In the genomic region with DNA sequence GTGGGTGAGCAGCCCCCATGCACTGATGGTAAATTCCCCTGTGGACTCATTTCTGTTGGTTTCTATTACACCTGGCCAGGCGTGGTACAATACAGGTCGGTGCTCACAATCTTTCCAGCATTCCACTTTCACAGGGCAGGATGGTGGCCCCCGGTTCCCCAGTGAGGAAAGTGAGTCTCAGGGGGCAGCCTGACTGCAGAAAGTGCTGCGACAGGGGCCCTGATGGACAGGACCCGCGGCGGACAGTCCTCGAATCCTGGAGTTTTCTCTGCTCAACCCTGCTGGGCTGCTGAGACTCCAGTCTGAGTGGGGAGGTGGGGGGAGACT, we compare ENCODE assay signal across 23 cellular contexts. TPM values are rescaled to one million over a fixed set of nuclear protein-coding genes. Genes with fewer than 3 reads are reported as not detected.
DNase-seq lines count a peak whose midpoint lies in the region; ATAC-seq lines count a peak whose summit lies in the region.
"Had no signal": no experiment of that assay in that cellular context is flagged by ENCODE, and none has a peak within 500 bp of the region (broad histone marks: within the 10 kb centered on the region; RNA-seq: fewer than 3 reads in every experiment).

No MANE protein-coding gene starts in this region.

- in situ Hi-C loops in HAP-1 (cut with MboI; ENCODE audit: low sequenced_read_pairs), result no loop called here

- H3K36me3 Mint-ChIP-seq in activated naive CD8-positive, alpha-beta T cell, result no peaks in the 10 kb centered on the region
- H3K36me3 Mint-ChIP-seq in activated naive CD8-positive, alpha-beta T cell treated with anti-CD3 and anti-CD28 coated beads, Interleukin-2, amount 50 U/mL, for 24 hours (ENCODE audit: low read depth), result peaks cover 3% of the 10 kb centered on the region
- peaks cover 8% of the 10 kb centered on the region for H3K36me3 Mint-ChIP-seq in T-helper 17 cell (ENCODE audit: low read depth)
- peaks cover 0 to 12% (median 0%) of the 10 kb centered on the region in 3 donors for H3K36me3 Mint-ChIP-seq in naive thymus-derived CD8-positive, alpha-beta T cell
- H3K36me3 Mint-ChIP-seq: mesothelial cell of epicardium had no signal

- POLR2A ChIA-PET in naive thymus-derived CD8-positive, alpha-beta T cell (lab: Charles Lee), result interaction anchor here (0.6 to 21.0 kb wide), 10 partner anchors 1 to 79 kb away, joined by 3 to 863 read pairs (median 56); partner anchors contain the start of genes BET1L, IFITM1, IFITM2 and IFITM5

- H3K9me3 ChIP-seq in T-helper 17 cell (ENCODE audit: control insufficient read depth, low read length, poor library complexity, severe bottlenecking), result no peaks in the 10 kb centered on the region
- H3K9me3 ChIP-seq in HAP-1, result no peaks in the 10 kb centered on the region
- H3K9me3 ChIP-seq: breast epithelium, right atrium auricular region, SJCRH30, stomach had no signal

- H3K27ac Mint-ChIP-seq in activated naive CD8-positive, alpha-beta T cell, result peak overlapping the region; percentile 94
- H3K27ac Mint-ChIP-seq in activated naive CD8-positive, alpha-beta T cell treated with anti-CD3 and anti-CD28 coated beads, Interleukin-2, amount 50 U/mL, for 24 hours, result no peak overlapping the region
- peak overlapping the region; percentile 97 for H3K27ac Mint-ChIP-seq in T-helper 17 cell
- H3K27ac Mint-ChIP-seq in naive thymus-derived CD8-positive, alpha-beta T cell, result peak overlapping the region; percentile 51 to 99 (median 98)
- H3K27ac Mint-ChIP-seq: mesothelial cell of epicardium; T-helper 2 cell treated with Interferon-gamma antibody and Interleukin-4, amounts not matched to agents 5 μg/mL and 100 μg/mL, for 36 hours had no signal

- no peaks in the 10 kb centered on the region for H3K36me3 ChIP-seq in HAP-1 (replicated peaks)
- H3K36me3 ChIP-seq: breast epithelium, right atrium auricular region, SJCRH30 had no signal

- peaks cover 22% of the 10 kb centered on the region for H3K27me3 ChIP-seq in HAP-1 (ENCODE audit: low read depth)

- no peak for ATAC-seq in activated naive CD8-positive, alpha-beta T cell treated with anti-CD3 and anti-CD28 coated beads, Interleukin-2, amount 50 U/mL, for 24 hours
- ATAC-seq in T-helper 17 cell (no peak), GM21381 (IDR thresholded peaks at IDR 0.05; ENCODE audit: unreplicated experiment) (no peak), HG03045 (IDR thresholded peaks at IDR 0.05; ENCODE audit: unreplicated experiment) (no peak)
- ATAC-seq in naive thymus-derived CD8-positive, alpha-beta T cell, result no peak
- ATAC-seq: WTC11 had no signal

- no peak for DNase-seq in activated naive CD8-positive, alpha-beta T cell treated with anti-CD3 and anti-CD28 coated beads, Interleukin-2, amount 50 U/mL, for 24 hours
- DNase-seq in T-helper 17 cell, result no peak
- peak in 1 of 10 donors; percentile 13 for DNase-seq in naive thymus-derived CD8-positive, alpha-beta T cell
- DNase-seq in ureter (ENCODE audit: low spot score), result peak; percentile 41
- no peak for DNase-seq in HAP-1 (ENCODE audit: low spot score in 2 of 2)
- DNase-seq: COR-L47, dermis blood vessel endothelial cell, foreskin melanocyte, Karpas-422, NCI-H1105 treated with DMSO at 0.1 percent for 48 hours, NCI-H526, OCI-M1, SJCRH30, stomach had no signal

- no peak overlapping the region for H3K4me3 ChIP-seq in HAP-1
- H3K4me3 ChIP-seq: breast epithelium, right atrium auricular region, SJCRH30, stomach had no signal

- no peaks in the 10 kb centered on the region for H3K9me3 Mint-ChIP-seq in activated naive CD8-positive, alpha-beta T cell (ENCODE audit: low read depth)
- H3K9me3 Mint-ChIP-seq in activated naive CD8-positive, alpha-beta T cell treated with anti-CD3 and anti-CD28 coated beads, Interleukin-2, amount 50 U/mL, for 24 hours, result no peaks in the 10 kb centered on the region
- no peaks in the 10 kb centered on the region for H3K9me3 Mint-ChIP-seq in naive thymus-derived CD8-positive, alpha-beta T cell
- H3K9me3 Mint-ChIP-seq: mesothelial cell of epicardium; T-helper 2 cell treated with Interferon-gamma antibody and Interleukin-4, amounts not matched to agents 5 μg/mL and 100 μg/mL, for 36 hours; WTC11 had no signal

- no peaks in the 10 kb centered on the region for H3K27me3 Mint-ChIP-seq in activated naive CD8-positive, alpha-beta T cell
- peaks cover 29% of the 10 kb centered on the region for H3K27me3 Mint-ChIP-seq in activated naive CD8-positive, alpha-beta T cell treated with anti-CD3 and anti-CD28 coated beads, Interleukin-2, amount 50 U/mL, for 24 hours
- peaks cover 4% of the 10 kb centered on the region for H3K27me3 Mint-ChIP-seq in T-helper 17 cell
- H3K27me3 Mint-ChIP-seq in naive thymus-derived CD8-positive, alpha-beta T cell, result peaks cover 0 to 12% (median 0%) of the 10 kb centered on the region in 5 donors

- no peak overlapping the region for H3K4me3 Mint-ChIP-seq in activated naive CD8-positive, alpha-beta T cell
- no peak overlapping the region for H3K4me3 Mint-ChIP-seq in activated naive CD8-positive, alpha-beta T cell treated with anti-CD3 and anti-CD28 coated beads, Interleukin-2, amount 50 U/mL, for 24 hours
- H3K4me3 Mint-ChIP-seq in T-helper 17 cell, result no peak overlapping the region
- H3K4me3 Mint-ChIP-seq in naive thymus-derived CD8-positive, alpha-beta T cell, result peak overlapping the region in 6 of 10 donors; percentile 26 to 99 (median 47)
- H3K4me3 Mint-ChIP-seq: WTC11 had no signal

- H3K4me1 Mint-ChIP-seq in activated naive CD8-positive, alpha-beta T cell (ENCODE audit: low read depth), result peaks cover 59% of the 10 kb centered on the region
- H3K4me1 Mint-ChIP-seq in activated naive CD8-positive, alpha-beta T cell treated with anti-CD3 and anti-CD28 coated beads, Interleukin-2, amount 50 U/mL, for 24 hours, result peaks cover 60% of the 10 kb centered on the region
- peaks cover 40% of the 10 kb centered on the region for H3K4me1 Mint-ChIP-seq in T-helper 17 cell
- H3K4me1 Mint-ChIP-seq in naive thymus-derived CD8-positive, alpha-beta T cell, result peaks cover 35 to 75% (median 56%) of the 10 kb centered on the region in 4 donors

- H3K4me1 ChIP-seq in HAP-1, result peaks cover 12% of the 10 kb centered on the region

RNA-seq across cellular contexts. Expression of gene PGGHG, which starts 3.1 kb away (rescaled TPM):
- total RNA-seq in T-helper 17 cell, result 100 to 1,000 TPM; 317 to 350 TPM
- total RNA-seq in naive thymus-derived CD8-positive, alpha-beta T cell, result 100 to 1,000 TPM; 662 to 707 TPM
- polyA plus RNA-seq in naive thymus-derived CD8-positive, alpha-beta T cell, result 10 to 100 TPM in 2 of 3 donors, 1 to 10 TPM in 1; 8.1 to 14.9 (median 11.2) TPM
- 45.0 TPM for total RNA-seq in ureter

RNA-seq across cellular contexts. Expression of gene NLRP6, which starts 7.7 kb away (rescaled TPM):
- 1 to 10 TPM; 3.5 to 4.3 TPM for total RNA-seq in T-helper 17 cell
- total RNA-seq in naive thymus-derived CD8-positive, alpha-beta T cell, result 10 to 100 TPM; 28.6 to 32.0 TPM
- polyA plus RNA-seq in naive thymus-derived CD8-positive, alpha-beta T cell, result 10 to 100 TPM in 2 of 3 donors, 1 to 10 TPM in 1; 9.1 to 25.9 (median 19.1) TPM
- 0.36 TPM for total RNA-seq in ureter
- total RNA-seq: dermis blood vessel endothelial cell, HT1080, mesothelial cell of epicardium, SJCRH30 had no signal

RNA-seq across cellular contexts. Expression of gene IFITM5, which starts 13.5 kb away (rescaled TPM):
- total RNA-seq in T-helper 17 cell, result not detected
- total RNA-seq in naive thymus-derived CD8-positive, alpha-beta T cell, result not detected
- not detected for polyA plus RNA-seq in naive thymus-derived CD8-positive, alpha-beta T cell
- total RNA-seq in ureter, result not detected
- total RNA-seq: breast epithelium, dermis blood vessel endothelial cell, HT1080, mesothelial cell of epicardium, right atrium auricular region, SJCRH30, WTC11 had no signal
- polyA plus RNA-seq: stomach had no signal

RNA-seq across cellular contexts. Expression of gene IFITM2, which starts 21.8 kb away (rescaled TPM):
- total RNA-seq in T-helper 17 cell (100 to 1,000 TPM; 550 to 570 TPM), ureter (408 TPM)
- 100 to 1,000 TPM; 115 to 122 TPM for total RNA-seq in naive thymus-derived CD8-positive, alpha-beta T cell
- polyA plus RNA-seq in naive thymus-derived CD8-positive, alpha-beta T cell, result 1,000 to 10,000 TPM; 2,345 to 2,732 (median 2,362) TPM

RNA-seq across cellular contexts. Expression of gene IFITM1, which starts 28.0 kb away (rescaled TPM):
- 100 to 1,000 TPM; 344 to 363 TPM for total RNA-seq in T-helper 17 cell
- 10 to 100 TPM; 90.0 to 91.0 TPM for total RNA-seq in naive thymus-derived CD8-positive, alpha-beta T cell
- 1,000 to 10,000 TPM; 1,833 to 2,198 (median 2,135) TPM for polyA plus RNA-seq in naive thymus-derived CD8-positive, alpha-beta T cell
- 150 TPM for total RNA-seq in ureter

Comparison
In these comparisons a context has a peak if more than half of its experiments do, and no peak if none do; other contexts are left out.
1. H3K4me3 Mint-ChIP-seq: peak in naive thymus-derived CD8-positive, alpha-beta T cell (6 of 10); none in activated naive CD8-positive, alpha-beta T cell (single experiment), activated naive CD8-positive, alpha-beta T cell treated with anti-CD3 and anti-CD28 coated beads, Interleukin-2, amount 50 U/mL, for 24 hours (single experiment) and T-helper 17 cell (single experiment).
2. RNA of gene NLRP6, which starts 7.7 kb away (total RNA-seq): 28.6 to 32.0 TPM in naive thymus-derived CD8-positive, alpha-beta T cell; 3.5 to 4.3 TPM in T-helper 17 cell and 0.36 TPM in ureter (single experiment); every median in the first group is over 4 times any median in the second.